In genomic region chr5:174045470-174046025, GRCh38 we compare ENCODE assay signal across 1 cellular context.
A peak's percentile ranks its signal among the peaks of the same experiment; 100 is the strongest.
TF ChIP-seq lines count a peak whose summit lies in the region.

NSG2 (plus strand) TSS chr5:174045706; CDS start chr5:174046756, 1,050 bp downstream.

TF ChIP-seq in HepG2, 621 proteins besides CTCF, POLR2A, EP300 and RAD21 (continued from another document and continues in another):
- TF ChIP-seq, protein P1, sequence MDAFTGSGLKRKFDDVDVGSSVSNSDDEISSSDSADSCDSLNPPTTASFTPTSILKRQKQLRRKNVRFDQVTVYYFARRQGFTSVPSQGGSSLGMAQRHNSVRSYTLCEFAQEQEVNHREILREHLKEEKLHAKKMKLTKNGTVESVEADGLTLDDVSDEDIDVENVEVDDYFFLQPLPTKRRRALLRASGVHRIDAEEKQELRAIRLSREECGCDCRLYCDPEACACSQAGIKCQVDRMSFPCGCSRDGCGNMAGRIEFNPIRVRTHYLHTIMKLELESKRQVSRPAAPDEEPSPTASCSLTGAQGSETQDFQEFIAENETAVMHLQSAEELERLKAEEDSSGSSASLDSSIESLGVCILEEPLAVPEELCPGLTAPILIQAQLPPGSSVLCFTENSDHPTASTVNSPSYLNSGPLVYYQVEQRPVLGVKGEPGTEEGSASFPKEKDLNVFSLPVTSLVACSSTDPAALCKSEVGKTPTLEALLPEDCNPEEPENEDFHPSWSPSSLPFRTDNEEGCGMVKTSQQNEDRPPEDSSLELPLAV (CRISPR knock-in tag; conservative IDR thresholded peaks at IDR 0.05; ENCODE audit: low read depth), result no peak
- TF ChIP-seq ZFP36 (IDR thresholded peaks at IDR 0.05; ENCODE audit: borderline replicate concordance, low read depth, low read length, partially characterized antibody), result no peak
- TF ChIP-seq ARNT (IDR thresholded peaks at IDR 0.05), result no peak
- TF ChIP-seq RFX3 (CRISPR knock-in tag; IDR thresholded peaks at IDR 0.05), result no peak
- TF ChIP-seq, protein P2, sequence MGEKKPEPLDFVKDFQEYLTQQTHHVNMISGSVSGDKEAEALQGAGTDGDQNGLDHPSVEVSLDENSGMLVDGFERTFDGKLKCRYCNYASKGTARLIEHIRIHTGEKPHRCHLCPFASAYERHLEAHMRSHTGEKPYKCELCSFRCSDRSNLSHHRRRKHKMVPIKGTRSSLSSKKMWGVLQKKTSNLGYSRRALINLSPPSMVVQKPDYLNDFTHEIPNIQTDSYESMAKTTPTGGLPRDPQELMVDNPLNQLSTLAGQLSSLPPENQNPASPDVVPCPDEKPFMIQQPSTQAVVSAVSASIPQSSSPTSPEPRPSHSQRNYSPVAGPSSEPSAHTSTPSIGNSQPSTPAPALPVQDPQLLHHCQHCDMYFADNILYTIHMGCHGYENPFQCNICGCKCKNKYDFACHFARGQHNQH (CRISPR knock-in tag; IDR thresholded peaks at IDR 0.05), result peak; percentile 58; the same call in 1 of the 2 replicates
- TF ChIP-seq ZNF652 (CRISPR knock-in tag; IDR thresholded peaks at IDR 0.05; ENCODE audit: borderline replicate concordance, low read depth), result no peak
- TF ChIP-seq CENPX (CRISPR knock-in tag; IDR thresholded peaks at IDR 0.05), result no peak
- TF ChIP-seq FIP1L1 (IDR thresholded peaks at IDR 0.05; ENCODE audit: borderline replicate concordance, insufficient read depth, low read depth, low read length), result no peak
- no peak for TF ChIP-seq LBX2 (CRISPR knock-in tag; IDR thresholded peaks at IDR 0.05; ENCODE audit: borderline replicate concordance)
- TF ChIP-seq HNF1B (CRISPR knock-in tag; IDR thresholded peaks at IDR 0.05), result 0 out of 2 replicates have a peak, but pooled peaks have one; percentile 29
- no peak for TF ChIP-seq SSRP1 (CRISPR knock-in tag; IDR thresholded peaks at IDR 0.05)
- peak; percentile 66; the same call in 1 of the 2 replicates for TF ChIP-seq CCDC6 (CRISPR knock-in tag; IDR thresholded peaks at IDR 0.05)
- TF ChIP-seq, protein P3, sequence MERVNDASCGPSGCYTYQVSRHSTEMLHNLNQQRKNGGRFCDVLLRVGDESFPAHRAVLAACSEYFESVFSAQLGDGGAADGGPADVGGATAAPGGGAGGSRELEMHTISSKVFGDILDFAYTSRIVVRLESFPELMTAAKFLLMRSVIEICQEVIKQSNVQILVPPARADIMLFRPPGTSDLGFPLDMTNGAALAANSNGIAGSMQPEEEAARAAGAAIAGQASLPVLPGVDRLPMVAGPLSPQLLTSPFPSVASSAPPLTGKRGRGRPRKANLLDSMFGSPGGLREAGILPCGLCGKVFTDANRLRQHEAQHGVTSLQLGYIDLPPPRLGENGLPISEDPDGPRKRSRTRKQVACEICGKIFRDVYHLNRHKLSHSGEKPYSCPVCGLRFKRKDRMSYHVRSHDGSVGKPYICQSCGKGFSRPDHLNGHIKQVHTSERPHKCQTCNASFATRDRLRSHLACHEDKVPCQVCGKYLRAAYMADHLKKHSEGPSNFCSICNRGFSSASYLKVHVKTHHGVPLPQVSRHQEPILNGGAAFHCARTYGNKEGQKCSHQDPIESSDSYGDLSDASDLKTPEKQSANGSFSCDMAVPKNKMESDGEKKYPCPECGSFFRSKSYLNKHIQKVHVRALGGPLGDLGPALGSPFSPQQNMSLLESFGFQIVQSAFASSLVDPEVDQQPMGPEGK (CRISPR knock-in tag; IDR thresholded peaks at IDR 0.05), result peak; percentile 58; the same call in 1 of the 2 replicates
- no peak for TF ChIP-seq ZNF543 (CRISPR knock-in tag; IDR thresholded peaks at IDR 0.05)
- 0 out of 4 replicates have a peak, but pooled peaks of 1 of the 2 experiments have one; percentile 44 for TF ChIP-seq KLF16 (CRISPR knock-in tag; IDR thresholded peaks at IDR 0.05)
- TF ChIP-seq ARID5B (CRISPR knock-in tag; IDR thresholded peaks at IDR 0.05), result peak; percentile 63; the same call in 1 of the 2 replicates
- TF ChIP-seq ZFX (CRISPR knock-in tag; IDR thresholded peaks at IDR 0.05; ENCODE audit: low read depth), result peak; percentile 25; the same call in 1 of the 2 replicates
- no peak for TF ChIP-seq YY1 (IDR thresholded peaks at IDR 0.05; ENCODE audit: insufficient read depth, insufficient replicate concordance, low read depth, low read length)
- 0 out of 2 replicates have a peak, but pooled peaks have one; percentile 55 for TF ChIP-seq HOMEZ (CRISPR knock-in tag; IDR thresholded peaks at IDR 0.05; ENCODE audit: low read depth)
- peak; percentile 86; the same call in 1 of the 2 replicates for TF ChIP-seq MXD4 (CRISPR knock-in tag; IDR thresholded peaks at IDR 0.05)
- TF ChIP-seq NCOA2 (CRISPR knock-in tag; IDR thresholded peaks at IDR 0.05), result 0 out of 2 replicates have a peak, but pooled peaks have one; percentile 17
- TF ChIP-seq, protein P4, sequence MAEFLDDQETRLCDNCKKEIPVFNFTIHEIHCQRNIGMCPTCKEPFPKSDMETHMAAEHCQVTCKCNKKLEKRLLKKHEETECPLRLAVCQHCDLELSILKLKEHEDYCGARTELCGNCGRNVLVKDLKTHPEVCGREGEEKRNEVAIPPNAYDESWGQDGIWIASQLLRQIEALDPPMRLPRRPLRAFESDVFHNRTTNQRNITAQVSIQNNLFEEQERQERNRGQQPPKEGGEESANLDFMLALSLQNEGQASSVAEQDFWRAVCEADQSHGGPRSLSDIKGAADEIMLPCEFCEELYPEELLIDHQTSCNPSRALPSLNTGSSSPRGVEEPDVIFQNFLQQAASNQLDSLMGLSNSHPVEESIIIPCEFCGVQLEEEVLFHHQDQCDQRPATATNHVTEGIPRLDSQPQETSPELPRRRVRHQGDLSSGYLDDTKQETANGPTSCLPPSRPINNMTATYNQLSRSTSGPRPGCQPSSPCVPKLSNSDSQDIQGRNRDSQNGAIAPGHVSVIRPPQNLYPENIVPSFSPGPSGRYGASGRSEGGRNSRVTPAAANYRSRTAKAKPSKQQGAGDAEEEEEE (CRISPR knock-in tag; IDR thresholded peaks at IDR 0.05; ENCODE audit: borderline replicate concordance), result no peak
- TF ChIP-seq HOXA3 (CRISPR knock-in tag; IDR thresholded peaks at IDR 0.05), result peak; percentile 45; the same call in 1 of the 2 replicates
- TF ChIP-seq, protein P5, sequence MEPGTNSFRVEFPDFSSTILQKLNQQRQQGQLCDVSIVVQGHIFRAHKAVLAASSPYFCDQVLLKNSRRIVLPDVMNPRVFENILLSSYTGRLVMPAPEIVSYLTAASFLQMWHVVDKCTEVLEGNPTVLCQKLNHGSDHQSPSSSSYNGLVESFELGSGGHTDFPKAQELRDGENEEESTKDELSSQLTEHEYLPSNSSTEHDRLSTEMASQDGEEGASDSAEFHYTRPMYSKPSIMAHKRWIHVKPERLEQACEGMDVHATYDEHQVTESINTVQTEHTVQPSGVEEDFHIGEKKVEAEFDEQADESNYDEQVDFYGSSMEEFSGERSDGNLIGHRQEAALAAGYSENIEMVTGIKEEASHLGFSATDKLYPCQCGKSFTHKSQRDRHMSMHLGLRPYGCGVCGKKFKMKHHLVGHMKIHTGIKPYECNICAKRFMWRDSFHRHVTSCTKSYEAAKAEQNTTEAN (CRISPR knock-in tag; conservative IDR thresholded peaks at IDR 0.05), result peak; percentile 80; the same call in 1 of the 2 replicates
- no peak for TF ChIP-seq SP5 (CRISPR knock-in tag; IDR thresholded peaks at IDR 0.05; ENCODE audit: borderline replicate concordance, low read depth)
- no peak for TF ChIP-seq HIC2 (CRISPR knock-in tag; IDR thresholded peaks at IDR 0.05; ENCODE audit: low read depth)
- no peak for TF ChIP-seq ZEB1 (IDR thresholded peaks at IDR 0.05; ENCODE audit: insufficient replicate concordance, low read depth)
- no peak for TF ChIP-seq CAMTA2 (CRISPR knock-in tag; IDR thresholded peaks at IDR 0.05; ENCODE audit: borderline replicate concordance)
- no peak for TF ChIP-seq ZNF383 (CRISPR knock-in tag; IDR thresholded peaks at IDR 0.05; ENCODE audit: borderline replicate concordance)
- 0 out of 2 replicates have a peak, but pooled peaks have one; percentile 55 for TF ChIP-seq ZNF605 (CRISPR knock-in tag; IDR thresholded peaks at IDR 0.05)
- TF ChIP-seq, protein P6, sequence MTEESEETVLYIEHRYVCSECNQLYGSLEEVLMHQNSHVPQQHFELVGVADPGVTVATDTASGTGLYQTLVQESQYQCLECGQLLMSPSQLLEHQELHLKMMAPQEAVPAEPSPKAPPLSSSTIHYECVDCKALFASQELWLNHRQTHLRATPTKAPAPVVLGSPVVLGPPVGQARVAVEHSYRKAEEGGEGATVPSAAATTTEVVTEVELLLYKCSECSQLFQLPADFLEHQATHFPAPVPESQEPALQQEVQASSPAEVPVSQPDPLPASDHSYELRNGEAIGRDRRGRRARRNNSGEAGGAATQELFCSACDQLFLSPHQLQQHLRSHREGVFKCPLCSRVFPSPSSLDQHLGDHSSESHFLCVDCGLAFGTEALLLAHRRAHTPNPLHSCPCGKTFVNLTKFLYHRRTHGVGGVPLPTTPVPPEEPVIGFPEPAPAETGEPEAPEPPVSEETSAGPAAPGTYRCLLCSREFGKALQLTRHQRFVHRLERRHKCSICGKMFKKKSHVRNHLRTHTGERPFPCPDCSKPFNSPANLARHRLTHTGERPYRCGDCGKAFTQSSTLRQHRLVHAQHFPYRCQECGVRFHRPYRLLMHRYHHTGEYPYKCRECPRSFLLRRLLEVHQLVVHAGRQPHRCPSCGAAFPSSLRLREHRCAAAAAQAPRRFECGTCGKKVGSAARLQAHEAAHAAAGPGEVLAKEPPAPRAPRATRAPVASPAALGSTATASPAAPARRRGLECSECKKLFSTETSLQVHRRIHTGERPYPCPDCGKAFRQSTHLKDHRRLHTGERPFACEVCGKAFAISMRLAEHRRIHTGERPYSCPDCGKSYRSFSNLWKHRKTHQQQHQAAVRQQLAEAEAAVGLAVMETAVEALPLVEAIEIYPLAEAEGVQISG (CRISPR knock-in tag; IDR thresholded peaks at IDR 0.05), result peak; percentile 68
- no peak for TF ChIP-seq CHD4 (IDR thresholded peaks at IDR 0.05; ENCODE audit: borderline replicate concordance, low read length)
- no peak for TF ChIP-seq ZNF879 (CRISPR knock-in tag; IDR thresholded peaks at IDR 0.05)
- peak; percentile 27; the same call in 1 of the 2 replicates for TF ChIP-seq RXRB (CRISPR knock-in tag; IDR thresholded peaks at IDR 0.05; ENCODE audit: borderline replicate concordance)
- no peak for TF ChIP-seq HOXA5 (CRISPR knock-in tag; IDR thresholded peaks at IDR 0.05)
